In genomic region chr7:2843711-2844152, GRCh38 we compare ENCODE assay signal across 8 cellular contexts. TPM values are rescaled to one million over a fixed set of nuclear protein-coding genes. Genes with fewer than 3 reads are reported as not detected.
DNase-seq lines count a peak whose midpoint lies in the region; ATAC-seq and TF ChIP-seq lines count a peak whose summit lies in the region.

No MANE protein-coding gene starts in this region.

- TF ChIP-seq RAD21 in HCT116 (IDR thresholded peaks at IDR 0.05; ENCODE audit: low read depth) = no peak

- no peaks in the 10 kb centered on the region for H3K27me3 Mint-ChIP-seq in CD4-positive, CD25-positive, alpha-beta regulatory T cell
- peaks cover 5% of the 10 kb centered on the region for H3K27me3 Mint-ChIP-seq in brain

- H3K27me3 ChIP-seq in CD4-positive, CD25-positive, alpha-beta regulatory T cell (ENCODE audit: control insufficient read depth, insufficient read depth, low read length) = no peaks in the 10 kb centered on the region
- H3K27me3 ChIP-seq in HCT116 (ENCODE audit: insufficient read depth, low read length) = no peaks in the 10 kb centered on the region
- no peaks in the 10 kb centered on the region for H3K27me3 ChIP-seq in kidney epithelial cell (ENCODE audit: control insufficient read depth, insufficient read depth, low read length)

- peak in 2 of 3 donors; percentile 30 to 63 for DNase-seq in CD4-positive, CD25-positive, alpha-beta regulatory T cell
- DNase-seq in HCT116 (ENCODE audit: low read depth, low spot score) = no peak
- DNase-seq in RKO (ENCODE audit: low spot score) = peak; percentile 43
- no peak for DNase-seq in kidney epithelial cell (ENCODE audit: low read depth)
- DNase-seq in stimulated activated CD4-positive, alpha-beta T cell treated with anti-CD3 and anti-CD28 coated beads, Interleukin-4, amount 100 ng/mL, for 24 hours = peak; percentile 27
- DNase-seq in DMS153 treated with DMSO at 0.1 percent for 48 hours (lab: John Stamatoyannopoulos, UW; ENCODE audit: unreplicated experiment) = no peak

- H3K79me2 ChIP-seq in HCT116 (ENCODE audit: insufficient read depth, low read length) = peaks cover 41% of the 10 kb centered on the region

- H3K4me1 ChIP-seq in CD4-positive, CD25-positive, alpha-beta regulatory T cell (ENCODE audit: control insufficient read depth, insufficient read depth, low read length, poor library complexity, severe bottlenecking) = peaks cover 23% of the 10 kb centered on the region
- peaks cover 0 to 26% of the 10 kb centered on the region in 2 experiments; a peak in 2 of 4 replicates for H3K4me1 ChIP-seq in HCT116 (ENCODE audit: control insufficient read depth in 1 of 2, insufficient read depth in 2 of 2, low read length in 2 of 2)

- POLR2A ChIA-PET in HCT116 (lab: Charles Lee) = interaction anchor here (0.6 kb wide), 1 partner anchor 22 kb away, joined by 3 read pairs; no protein-coding TSS in a partner anchor

- no peak overlapping the region for H2AFZ ChIP-seq in HCT116 (ENCODE audit: low read depth, low read length, poor library complexity, severe bottlenecking)

- TF ChIP-seq POLR2A in HCT116 (IDR thresholded peaks at IDR 0.05; ENCODE audit: borderline replicate concordance, extremely low read depth, insufficient read depth, insufficient read length) = no peak

- H3K4me1 Mint-ChIP-seq in CD4-positive, CD25-positive, alpha-beta regulatory T cell = peaks cover 8 to 59% (median 38%) of the 10 kb centered on the region in 4 donors
- H3K4me1 Mint-ChIP-seq in brain = peaks cover 55% of the 10 kb centered on the region

- H3K9ac ChIP-seq in HCT116 (ENCODE audit: low read length) = peak overlapping the region; percentile 72

- H3K27ac ChIP-seq in CD4-positive, CD25-positive, alpha-beta regulatory T cell (ENCODE audit: insufficient read depth, low read length, poor library complexity, severe bottlenecking) = no peak overlapping the region
- peak overlapping the region; percentile 70; the same call in 1 of the 2 replicates for H3K27ac ChIP-seq in HCT116 (ENCODE audit: low read depth, low read length)

- H4K20me1 ChIP-seq in HCT116 (ENCODE audit: insufficient read depth) = no peaks in the 10 kb centered on the region

- TF ChIP-seq CTCF in HCT116 (IDR thresholded peaks at IDR 0.05 in 2 of 3, conservative IDR thresholded peaks at IDR 0.05 in 1 of 3; ENCODE audit: borderline replicate concordance in 1 of 3, insufficient read depth in 1 of 3, low read depth in 2 of 3, low read length in 2 of 3) = no peak
- TF ChIP-seq CTCF in brain (conservative IDR thresholded peaks at IDR 0.05) = no peak
- TF ChIP-seq CTCF in kidney epithelial cell (IDR thresholded peaks at IDR 0.05; ENCODE audit: insufficient read depth, low read length, poor library complexity, severe bottlenecking) = no peak

- BruUV-seq in HCT116 (replicated peaks; lab: Mats Ljungman, UMichigan) = no TSS peak

- peaks cover 26% of the 10 kb centered on the region for H3K36me3 Mint-ChIP-seq in CD4-positive, CD25-positive, alpha-beta regulatory T cell
- H3K36me3 Mint-ChIP-seq in brain = peaks cover 41% of the 10 kb centered on the region

- H3K4me3 ChIP-seq in CD4-positive, CD25-positive, alpha-beta regulatory T cell (ENCODE audit: low read depth, low read length) = no peak overlapping the region
- H3K4me3 ChIP-seq in HCT116 (replicated peaks in 1 of 2; ENCODE audit: low read depth in 1 of 2, low read length in 2 of 2) = peak overlapping the region; percentile 60 to 73
- peak overlapping the region; percentile 80 for H3K4me3 ChIP-seq in kidney epithelial cell (ENCODE audit: low read depth, low read length)

- H3K36me3 ChIP-seq in CD4-positive, CD25-positive, alpha-beta regulatory T cell (ENCODE audit: control insufficient read depth, insufficient read depth, low read length) = peaks cover 4% of the 10 kb centered on the region
- H3K36me3 ChIP-seq in HCT116 (ENCODE audit: control insufficient read depth in 1 of 2, insufficient read depth in 2 of 2, low read length in 2 of 2) = no peaks in the 10 kb centered on the region; a peak in 1 of 4 replicates
- H3K36me3 ChIP-seq in kidney epithelial cell (ENCODE audit: control insufficient read depth, insufficient read depth, low read length) = no peaks in the 10 kb centered on the region

- CTCF ChIA-PET in HCT116 (lab: Charles Lee) = no interaction called here

- no peaks in the 10 kb centered on the region for H3K9me3 ChIP-seq in CD4-positive, CD25-positive, alpha-beta regulatory T cell (ENCODE audit: control insufficient read depth in 2 of 2, low read length in 2 of 2)
- no peaks in the 10 kb centered on the region for H3K9me3 ChIP-seq in HCT116 (ENCODE audit: control insufficient read depth in 1 of 2, insufficient read depth in 1 of 2, low read depth in 1 of 2, low read length in 2 of 2)

- H3K4me2 ChIP-seq in HCT116 (ENCODE audit: low read length) = peak overlapping the region; percentile 94

- peak; percentile 5 to 7 for ATAC-seq in CD4-positive, CD25-positive, alpha-beta regulatory T cell (ENCODE audit: low read depth in 2 of 2)
- ATAC-seq in HCT116 = no peak
- no peak for ATAC-seq in GM19397 (IDR thresholded peaks at IDR 0.05; ENCODE audit: unreplicated experiment)

- peak overlapping the region in 3 of 4 donors; percentile 73 to 88 (median 80) for H3K4me3 Mint-ChIP-seq in CD4-positive, CD25-positive, alpha-beta regulatory T cell
- H3K4me3 Mint-ChIP-seq in brain = peak overlapping the region; percentile 73 to 92 (median 87)

- H3K9me2 ChIP-seq in HCT116 (ENCODE audit: insufficient read depth) = no peaks in the 10 kb centered on the region

- RAD21 ChIA-PET in HCT116 (lab: Charles Lee; ENCODE audit: low non-redundant PET in 1 of 2, low total read pairs in 2 of 2, uncharacterized antibody in 2 of 2, unreplicated experiment in 2 of 2) = no interaction called here

- no peak overlapping the region for H3K27ac Mint-ChIP-seq in CD4-positive, CD25-positive, alpha-beta regulatory T cell
- H3K27ac Mint-ChIP-seq in brain = no peak overlapping the region

- H3K9me3 Mint-ChIP-seq in CD4-positive, CD25-positive, alpha-beta regulatory T cell = peaks cover 0 to 3% (median 0%) of the 10 kb centered on the region in 7 donors
- H3K9me3 Mint-ChIP-seq in brain = peaks cover 5 to 19% (median 13%) of the 10 kb centered on the region in 5 experiments

- intact Hi-C loops in HCT116 (cut with micrococcal nuclease) = no loop called here

TF ChIP-seq in HCT116, 20 proteins besides CTCF, POLR2A, EP300 and RAD21:
- no peak for TF ChIP-seq POLR2AphosphoS5 (IDR thresholded peaks at IDR 0.05; ENCODE audit: low read depth, low read length)
- no peak for TF ChIP-seq SRF (IDR thresholded peaks at IDR 0.05; ENCODE audit: low read depth)
- TF ChIP-seq EGR1 (IDR thresholded peaks at IDR 0.05; ENCODE audit: low read depth) = no peak
- TF ChIP-seq, protein P1, sequence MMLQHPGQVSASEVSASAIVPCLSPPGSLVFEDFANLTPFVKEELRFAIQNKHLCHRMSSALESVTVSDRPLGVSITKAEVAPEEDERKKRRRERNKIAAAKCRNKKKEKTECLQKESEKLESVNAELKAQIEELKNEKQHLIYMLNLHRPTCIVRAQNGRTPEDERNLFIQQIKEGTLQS (IDR thresholded peaks at IDR 0.05) = no peak
- no peak for TF ChIP-seq CEBPB (IDR thresholded peaks at IDR 0.05; ENCODE audit: low read depth)
- no peak for TF ChIP-seq EZH2 (IDR thresholded peaks at IDR 0.05)
- no peak for TF ChIP-seq MAX (IDR thresholded peaks at IDR 0.05)
- no peak for TF ChIP-seq EZH2phosphoT487 (IDR thresholded peaks at IDR 0.05; ENCODE audit: borderline replicate concordance)
- no peak for TF ChIP-seq ELF1 (IDR thresholded peaks at IDR 0.05; ENCODE audit: borderline replicate concordance, low read depth)

RNA-seq across cellular contexts. Expression of gene GNA12, which starts 0.4 kb away (rescaled TPM):
- total RNA-seq in CD4-positive, CD25-positive, alpha-beta regulatory T cell = 29.1 TPM
- polyA plus RNA-seq in CD4-positive, CD25-positive, alpha-beta regulatory T cell = 1 to 10 TPM; 5.0 to 9.9 (median 6.9) TPM
- total RNA-seq in HCT116 (2021; ENCODE audit: unreplicated experiment) (32.6 TPM), kidney epithelial cell (40.7 and 50.5 TPM in 2 replicates)
- polyA plus RNA-seq in HCT116 (2012) = 20.6 and 29.2 TPM in 2 replicates
- 68.0 TPM for polyA plus RNA-seq in brain (ENCODE audit: insufficient read depth, low read depth, low replicate concordance)

Comparison
In these comparisons a context has a peak if more than half of its experiments do, and no peak if none do; other contexts are left out.
1. ATAC-seq: peak in CD4-positive, CD25-positive, alpha-beta regulatory T cell (2 of 2); none in HCT116 (single experiment) and GM19397 (single experiment).
2. DNase-seq: peak in CD4-positive, CD25-positive, alpha-beta regulatory T cell (2 of 3), RKO (single experiment) and stimulated activated CD4-positive, alpha-beta T cell treated with anti-CD3 and anti-CD28 coated beads, Interleukin-4, amount 100 ng/mL, for 24 hours (single experiment); none in HCT116 (single experiment), kidney epithelial cell (single experiment) and DMS153 treated with DMSO at 0.1 percent for 48 hours (single experiment).